Comparison of ENCODE assay signal across 2 cellular contexts in the genomic region with DNA sequence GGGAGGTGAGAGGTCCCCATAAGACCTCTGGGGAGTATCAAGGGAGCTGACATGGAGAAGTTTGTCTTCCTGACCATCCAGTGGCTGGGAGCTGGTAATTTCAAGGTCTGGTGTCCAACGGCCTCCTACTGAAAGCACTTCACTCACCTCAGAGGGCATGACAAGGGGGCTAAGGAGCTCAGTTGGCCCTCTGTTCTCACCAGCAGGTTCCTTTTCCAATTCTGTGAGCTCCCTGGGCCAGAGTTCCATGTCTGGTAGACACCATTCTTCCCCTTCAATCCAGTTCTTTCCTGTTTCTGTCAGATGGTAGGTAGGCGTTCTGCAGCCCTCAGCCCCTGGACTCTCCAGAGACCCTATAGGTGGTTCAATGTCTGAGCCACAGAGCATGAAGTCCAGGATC.
TF ChIP-seq lines count a peak whose summit lies in the region.

No MANE protein-coding gene starts in this region.

TF ChIP-seq in WTC11, 78 proteins besides CTCF, POLR2A, EP300 and RAD21 (continues in another document):
- TF ChIP-seq FOXK1 (CRISPR knock-in tag; IDR thresholded peaks at IDR 0.05), result no peak
- TF ChIP-seq, protein P1, sequence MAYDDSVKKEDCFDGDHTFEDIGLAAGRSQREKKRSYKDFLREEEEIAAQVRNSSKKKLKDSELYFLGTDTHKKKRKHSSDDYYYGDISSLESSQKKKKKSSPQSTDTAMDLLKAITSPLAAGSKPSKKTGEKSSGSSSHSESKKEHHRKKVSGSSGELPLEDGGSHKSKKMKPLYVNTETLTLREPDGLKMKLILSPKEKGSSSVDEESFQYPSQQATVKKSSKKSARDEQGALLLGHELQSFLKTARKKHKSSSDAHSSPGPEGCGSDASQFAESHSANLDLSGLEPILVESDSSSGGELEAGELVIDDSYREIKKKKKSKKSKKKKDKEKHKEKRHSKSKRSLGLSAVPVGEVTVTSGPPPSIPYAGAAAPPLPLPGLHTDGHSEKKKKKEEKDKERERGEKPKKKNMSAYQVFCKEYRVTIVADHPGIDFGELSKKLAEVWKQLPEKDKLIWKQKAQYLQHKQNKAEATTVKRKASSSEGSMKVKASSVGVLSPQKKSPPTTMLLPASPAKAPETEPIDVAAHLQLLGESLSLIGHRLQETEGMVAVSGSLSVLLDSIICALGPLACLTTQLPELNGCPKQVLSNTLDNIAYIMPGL (CRISPR knock-in tag; IDR thresholded peaks at IDR 0.05), result no peak
- TF ChIP-seq, protein P2, sequence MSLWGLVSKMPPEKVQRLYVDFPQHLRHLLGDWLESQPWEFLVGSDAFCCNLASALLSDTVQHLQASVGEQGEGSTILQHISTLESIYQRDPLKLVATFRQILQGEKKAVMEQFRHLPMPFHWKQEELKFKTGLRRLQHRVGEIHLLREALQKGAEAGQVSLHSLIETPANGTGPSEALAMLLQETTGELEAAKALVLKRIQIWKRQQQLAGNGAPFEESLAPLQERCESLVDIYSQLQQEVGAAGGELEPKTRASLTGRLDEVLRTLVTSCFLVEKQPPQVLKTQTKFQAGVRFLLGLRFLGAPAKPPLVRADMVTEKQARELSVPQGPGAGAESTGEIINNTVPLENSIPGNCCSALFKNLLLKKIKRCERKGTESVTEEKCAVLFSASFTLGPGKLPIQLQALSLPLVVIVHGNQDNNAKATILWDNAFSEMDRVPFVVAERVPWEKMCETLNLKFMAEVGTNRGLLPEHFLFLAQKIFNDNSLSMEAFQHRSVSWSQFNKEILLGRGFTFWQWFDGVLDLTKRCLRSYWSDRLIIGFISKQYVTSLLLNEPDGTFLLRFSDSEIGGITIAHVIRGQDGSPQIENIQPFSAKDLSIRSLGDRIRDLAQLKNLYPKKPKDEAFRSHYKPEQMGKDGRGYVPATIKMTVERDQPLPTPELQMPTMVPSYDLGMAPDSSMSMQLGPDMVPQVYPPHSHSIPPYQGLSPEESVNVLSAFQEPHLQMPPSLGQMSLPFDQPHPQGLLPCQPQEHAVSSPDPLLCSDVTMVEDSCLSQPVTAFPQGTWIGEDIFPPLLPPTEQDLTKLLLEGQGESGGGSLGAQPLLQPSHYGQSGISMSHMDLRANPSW (CRISPR knock-in tag; conservative IDR thresholded peaks at IDR 0.05; ENCODE audit: low read depth), result no peak
- TF ChIP-seq, protein P3, sequence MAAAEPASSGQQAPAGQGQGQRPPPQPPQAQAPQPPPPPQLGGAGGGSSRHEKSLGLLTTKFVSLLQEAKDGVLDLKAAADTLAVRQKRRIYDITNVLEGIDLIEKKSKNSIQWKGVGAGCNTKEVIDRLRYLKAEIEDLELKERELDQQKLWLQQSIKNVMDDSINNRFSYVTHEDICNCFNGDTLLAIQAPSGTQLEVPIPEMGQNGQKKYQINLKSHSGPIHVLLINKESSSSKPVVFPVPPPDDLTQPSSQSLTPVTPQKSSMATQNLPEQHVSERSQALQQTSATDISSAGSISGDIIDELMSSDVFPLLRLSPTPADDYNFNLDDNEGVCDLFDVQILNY (CRISPR knock-in tag; IDR thresholded peaks at IDR 0.05), result no peak
- TF ChIP-seq ZNF416 (CRISPR knock-in tag; IDR thresholded peaks at IDR 0.05), result no peak
- TF ChIP-seq HMGA2 (CRISPR knock-in tag; IDR thresholded peaks at IDR 0.05), result no peak
- TF ChIP-seq CREM (CRISPR knock-in tag; IDR thresholded peaks at IDR 0.05), result no peak
- TF ChIP-seq, protein P4, sequence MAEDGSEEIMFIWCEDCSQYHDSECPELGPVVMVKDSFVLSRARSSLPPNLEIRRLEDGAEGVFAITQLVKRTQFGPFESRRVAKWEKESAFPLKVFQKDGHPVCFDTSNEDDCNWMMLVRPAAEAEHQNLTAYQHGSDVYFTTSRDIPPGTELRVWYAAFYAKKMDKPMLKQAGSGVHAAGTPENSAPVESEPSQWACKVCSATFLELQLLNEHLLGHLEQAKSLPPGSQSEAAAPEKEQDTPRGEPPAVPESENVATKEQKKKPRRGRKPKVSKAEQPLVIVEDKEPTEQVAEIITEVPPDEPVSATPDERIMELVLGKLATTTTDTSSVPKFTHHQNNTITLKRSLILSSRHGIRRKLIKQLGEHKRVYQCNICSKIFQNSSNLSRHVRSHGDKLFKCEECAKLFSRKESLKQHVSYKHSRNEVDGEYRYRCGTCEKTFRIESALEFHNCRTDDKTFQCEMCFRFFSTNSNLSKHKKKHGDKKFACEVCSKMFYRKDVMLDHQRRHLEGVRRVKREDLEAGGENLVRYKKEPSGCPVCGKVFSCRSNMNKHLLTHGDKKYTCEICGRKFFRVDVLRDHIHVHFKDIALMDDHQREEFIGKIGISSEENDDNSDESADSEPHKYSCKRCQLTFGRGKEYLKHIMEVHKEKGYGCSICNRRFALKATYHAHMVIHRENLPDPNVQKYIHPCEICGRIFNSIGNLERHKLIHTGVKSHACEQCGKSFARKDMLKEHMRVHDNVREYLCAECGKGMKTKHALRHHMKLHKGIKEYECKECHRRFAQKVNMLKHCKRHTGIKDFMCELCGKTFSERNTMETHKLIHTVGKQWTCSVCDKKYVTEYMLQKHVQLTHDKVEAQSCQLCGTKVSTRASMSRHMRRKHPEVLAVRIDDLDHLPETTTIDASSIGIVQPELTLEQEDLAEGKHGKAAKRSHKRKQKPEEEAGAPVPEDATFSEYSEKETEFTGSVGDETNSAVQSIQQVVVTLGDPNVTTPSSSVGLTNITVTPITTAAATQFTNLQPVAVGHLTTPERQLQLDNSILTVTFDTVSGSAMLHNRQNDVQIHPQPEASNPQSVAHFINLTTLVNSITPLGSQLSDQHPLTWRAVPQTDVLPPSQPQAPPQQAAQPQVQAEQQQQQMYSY (CRISPR knock-in tag; IDR thresholded peaks at IDR 0.05), result no peak
- TF ChIP-seq JUN (CRISPR knock-in tag; IDR thresholded peaks at IDR 0.05), result no peak
- no peak for TF ChIP-seq SP1 (CRISPR knock-in tag; conservative IDR thresholded peaks at IDR 0.05)
- TF ChIP-seq, protein P5, sequence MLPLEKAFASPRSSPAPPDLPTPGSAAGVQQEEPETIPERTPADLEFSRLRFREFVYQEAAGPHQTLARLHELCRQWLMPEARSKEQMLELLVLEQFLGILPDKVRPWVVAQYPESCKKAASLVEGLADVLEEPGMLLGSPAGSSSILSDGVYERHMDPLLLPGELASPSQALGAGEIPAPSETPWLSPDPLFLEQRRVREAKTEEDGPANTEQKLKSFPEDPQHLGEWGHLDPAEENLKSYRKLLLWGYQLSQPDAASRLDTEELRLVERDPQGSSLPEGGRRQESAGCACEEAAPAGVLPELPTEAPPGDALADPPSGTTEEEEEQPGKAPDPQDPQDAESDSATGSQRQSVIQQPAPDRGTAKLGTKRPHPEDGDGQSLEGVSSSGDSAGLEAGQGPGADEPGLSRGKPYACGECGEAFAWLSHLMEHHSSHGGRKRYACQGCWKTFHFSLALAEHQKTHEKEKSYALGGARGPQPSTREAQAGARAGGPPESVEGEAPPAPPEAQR (CRISPR knock-in tag; IDR thresholded peaks at IDR 0.05), result no peak
- TF ChIP-seq, protein P6, sequence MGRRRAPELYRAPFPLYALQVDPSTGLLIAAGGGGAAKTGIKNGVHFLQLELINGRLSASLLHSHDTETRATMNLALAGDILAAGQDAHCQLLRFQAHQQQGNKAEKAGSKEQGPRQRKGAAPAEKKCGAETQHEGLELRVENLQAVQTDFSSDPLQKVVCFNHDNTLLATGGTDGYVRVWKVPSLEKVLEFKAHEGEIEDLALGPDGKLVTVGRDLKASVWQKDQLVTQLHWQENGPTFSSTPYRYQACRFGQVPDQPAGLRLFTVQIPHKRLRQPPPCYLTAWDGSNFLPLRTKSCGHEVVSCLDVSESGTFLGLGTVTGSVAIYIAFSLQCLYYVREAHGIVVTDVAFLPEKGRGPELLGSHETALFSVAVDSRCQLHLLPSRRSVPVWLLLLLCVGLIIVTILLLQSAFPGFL (CRISPR knock-in tag; IDR thresholded peaks at IDR 0.05; ENCODE audit: borderline replicate concordance), result no peak
- TF ChIP-seq ZNF121 (CRISPR knock-in tag; IDR thresholded peaks at IDR 0.05), result no peak

TF ChIP-seq in H1, 55 proteins besides CTCF, POLR2A, EP300 and RAD21:
- TF ChIP-seq SIRT6 (IDR thresholded peaks at IDR 0.05; ENCODE audit: low read length), result no peak
- TF ChIP-seq POLR2AphosphoS5 (IDR thresholded peaks at IDR 0.05; ENCODE audit: low read depth, low read length), result 0 out of 2 replicates have a peak, but pooled peaks have one; percentile 43
- TF ChIP-seq CREB1 (IDR thresholded peaks at IDR 0.05), result no peak
- TF ChIP-seq, protein P7, sequence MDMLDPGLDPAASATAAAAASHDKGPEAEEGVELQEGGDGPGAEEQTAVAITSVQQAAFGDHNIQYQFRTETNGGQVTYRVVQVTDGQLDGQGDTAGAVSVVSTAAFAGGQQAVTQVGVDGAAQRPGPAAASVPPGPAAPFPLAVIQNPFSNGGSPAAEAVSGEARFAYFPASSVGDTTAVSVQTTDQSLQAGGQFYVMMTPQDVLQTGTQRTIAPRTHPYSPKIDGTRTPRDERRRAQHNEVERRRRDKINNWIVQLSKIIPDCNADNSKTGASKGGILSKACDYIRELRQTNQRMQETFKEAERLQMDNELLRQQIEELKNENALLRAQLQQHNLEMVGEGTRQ (IDR thresholded peaks at IDR 0.05; ENCODE audit: low read length), result no peak
- TF ChIP-seq TAF7 (optimal IDR thresholded peaks at IDR 0.05; ENCODE audit: borderline replicate concordance, low read depth, low read length), result no peak
- TF ChIP-seq CBX5 (IDR thresholded peaks at IDR 0.05; ENCODE audit: low read depth, low read length), result no peak
